In genomic region chr12:49369723-49370145, GRCh38 we compare ENCODE assay signal across 8 cellular contexts.
A peak's percentile ranks its signal among the peaks of the same experiment; 100 is the strongest.
DNase-seq lines count a peak whose midpoint lies in the region; TF ChIP-seq lines count a peak whose summit lies in the region.

No MANE protein-coding gene starts in this region.

- H3K9ac ChIP-seq in HUES6 (ENCODE audit: low read length) = no peak overlapping the region
- no peak overlapping the region for H3K9ac ChIP-seq in SU-DHL-6 (ENCODE audit: low read length)

- peak overlapping the region; percentile 78 for H3K4me2 ChIP-seq in SU-DHL-6 (ENCODE audit: low read depth, low read length, poor library complexity, severe bottlenecking)

- no peaks in the 10 kb centered on the region for H4K20me1 ChIP-seq in SU-DHL-6 (ENCODE audit: low read depth, low read length)

- H3K36me3 ChIP-seq in HUES6 (ENCODE audit: control insufficient read depth, insufficient read depth, low read length) (no peaks in the 10 kb centered on the region), SU-DHL-6 (ENCODE audit: low read length) (no peaks in the 10 kb centered on the region)

- no peaks in the 10 kb centered on the region for H3K9me2 ChIP-seq in SU-DHL-6 (replicated peaks; ENCODE audit: insufficient read depth, low read length)

- peaks cover 16% of the 10 kb centered on the region for H3K4me1 ChIP-seq in HUES6 (ENCODE audit: control insufficient read depth, insufficient read depth, low read length)

- peaks cover 73% of the 10 kb centered on the region for H3K79me2 ChIP-seq in SU-DHL-6 (ENCODE audit: insufficient read depth, low read length)

- DNase-seq in NCI-H2227 (lab: John Stamatoyannopoulos, UW; ENCODE audit: unreplicated experiment) (peak; percentile 37), NCI-H2227 treated with DMSO at 0.1 percent for 48 hours (lab: John Stamatoyannopoulos, UW) (no peak), GM20000 (ENCODE audit: low spot score) (peak; percentile 72), fibroblast of mammary gland (ENCODE audit: low read depth) (peak; percentile 59), cortex of kidney (lab: John Stamatoyannopoulos, UW) (no peak)
- DNase-seq in stimulated activated CD8-positive, alpha-beta memory T cell treated with anti-CD3 and anti-CD28 coated beads, Interleukin-4, amount 100 ng/mL, for 48 hours = peak; percentile 34

- H3K27me3 ChIP-seq in HUES6 (ENCODE audit: control insufficient read depth, insufficient read depth, low read length) = peaks cover 10% of the 10 kb centered on the region
- no peaks in the 10 kb centered on the region for H3K27me3 ChIP-seq in SU-DHL-6 (ENCODE audit: low read length)

- H3K9me3 ChIP-seq in HUES6 (ENCODE audit: control insufficient read depth, insufficient read depth, low read depth, low read length) (no peaks in the 10 kb centered on the region), SU-DHL-6 (ENCODE audit: insufficient read depth, low read length) (no peaks in the 10 kb centered on the region)

- TF ChIP-seq CTCF in GM20000 (IDR thresholded peaks at IDR 0.05; ENCODE audit: extremely low read depth, missing control alignments) (peak; percentile 54), SU-DHL-6 (IDR thresholded peaks at IDR 0.05; ENCODE audit: insufficient read depth, low read length, poor library complexity, severe bottlenecking) (no peak), fibroblast of mammary gland (conservative IDR thresholded peaks at IDR 0.05; ENCODE audit: control insufficient read depth, insufficient read depth, low read depth, low read length) (peak; percentile 53)

- H2AFZ ChIP-seq in SU-DHL-6 (ENCODE audit: low read depth, low read length, severe bottlenecking) = no peak overlapping the region

- H3K27ac ChIP-seq in HUES6 (ENCODE audit: low read depth, low read length) (no peak overlapping the region), SU-DHL-6 (ENCODE audit: low read depth, low read length) (peak overlapping the region; percentile 51; the same call in 1 of the 2 replicates)

- peaks cover 27% of the 10 kb centered on the region for H3F3A ChIP-seq in SU-DHL-6 (ENCODE audit: insufficient read depth)

- H3K4me3 ChIP-seq in HUES6 (ENCODE audit: low read depth, low read length) = peak overlapping the region; percentile 7; the same call in 1 of the 2 replicates
- no peak overlapping the region for H3K4me3 ChIP-seq in SU-DHL-6 (ENCODE audit: insufficient read depth, low read length, poor library complexity, severe bottlenecking)
- no peak overlapping the region for H3K4me3 ChIP-seq in fibroblast of mammary gland (ENCODE audit: control insufficient read depth, low read depth, low read length)

Comparison
In these comparisons a context has a peak if more than half of its experiments do, and no peak if none do; other contexts are left out.
1. DNase-seq: peak in NCI-H2227 (single experiment), GM20000 (single experiment), fibroblast of mammary gland (single experiment) and stimulated activated CD8-positive, alpha-beta memory T cell treated with anti-CD3 and anti-CD28 coated beads, Interleukin-4, amount 100 ng/mL, for 48 hours (single experiment); none in NCI-H2227 treated with DMSO at 0.1 percent for 48 hours (single experiment) and cortex of kidney (single experiment).